26 cellular contexts compared by ENCODE assay signal in genomic region chr2:16335947-16336346, GRCh38.
"Had no signal": no experiment of that assay in that cellular context is flagged by ENCODE, and none has a peak within 500 bp of the region (broad histone marks: within the 10 kb centered on the region; RNA-seq: fewer than 3 reads in every experiment).

No MANE protein-coding gene starts in this region.

- H3K4me1 Mint-ChIP-seq: naive B cell; natural killer cell; stimulated activated memory B cell treated with anti-CD40 and anti-IgM and Interleukin-4, amounts not matched to agents 10 μg/mL and 1 μg/mL and 100 μg/mL, for 72 hours; stimulated activated naive CD8-positive, alpha-beta T cell treated with anti-CD3 and anti-CD28 coated beads, Interleukin-15, amount 100 ng/mL, for 72 hours had no signal

- H3K4me2 ChIP-seq: smooth muscle cell had no signal

- H3K79me2 ChIP-seq: parathyroid adenoma had no signal

- H2AFZ ChIP-seq: parathyroid adenoma had no signal

- H3K27ac Mint-ChIP-seq: naive B cell; natural killer cell; progenitor cell of endocrine pancreas; stimulated activated memory B cell treated with anti-CD40 and anti-IgM and Interleukin-4, amounts not matched to agents 10 μg/mL and 1 μg/mL and 100 μg/mL, for 72 hours; stimulated activated naive CD8-positive, alpha-beta T cell treated with anti-CD3 and anti-CD28 coated beads, Interleukin-15, amount 100 ng/mL, for 72 hours; type B pancreatic cell had no signal

- DNase-seq: hippocampal formation; kidney glomerular epithelial cell; left colon; left lung; lower lobe of right lung; mammary epithelial cell; mesenchymal stem cell; naive B cell; natural killer cell; nucleus accumbens; right lobe of liver; stimulated activated CD4-positive, alpha-beta T cell treated with anti-CD3 and anti-CD28 coated beads, Interleukin-1b, Interleukin-23, amount 100 ng/mL, for 48 hours; stimulated activated CD4-positive, alpha-beta T cell treated with anti-CD3 and anti-CD28 coated beads, Interleukin-2, amount 100 ng/mL, for 48 hours; stimulated activated CD4-positive, alpha-beta T cell treated with anti-CD3 and anti-CD28 coated beads, Interleukin-4, amount 100 ng/mL, for 4 hours; stimulated activated CD8-positive, alpha-beta memory T cell treated with anti-CD3 and anti-CD28 coated beads, Interleukin-4, amount 100 ng/mL, for 48 hours; stimulated activated naive CD4-positive, alpha-beta T cell treated with Interleukin-2 at 50 U/mL for 16 hours; stimulated activated naive CD8-positive, alpha-beta T cell treated with anti-CD3 and anti-CD28 coated beads, Interleukin-15, amount 100 ng/mL, for 72 hours; substantia nigra; uterus had no signal

- H3K9ac ChIP-seq: parathyroid adenoma had no signal

- ATAC-seq: left colon; left lung; lower lobe of right lung; natural killer cell; right lobe of liver; stimulated activated memory B cell treated with anti-CD40 and anti-IgM and Interleukin-4, amounts not matched to agents 10 μg/mL and 1 μg/mL and 100 μg/mL, for 72 hours; stimulated activated naive CD8-positive, alpha-beta T cell treated with anti-CD3 and anti-CD28 coated beads, Interleukin-15, amount 100 ng/mL, for 72 hours had no signal

- H3K27me3 ChIP-seq: left lung, right atrium auricular region, right lobe of liver, tibial nerve, uterus had no signal

- H3K4me3 Mint-ChIP-seq: naive B cell; natural killer cell; stimulated activated memory B cell treated with anti-CD40 and anti-IgM and Interleukin-4, amounts not matched to agents 10 μg/mL and 1 μg/mL and 100 μg/mL, for 72 hours; stimulated activated naive CD8-positive, alpha-beta T cell treated with anti-CD3 and anti-CD28 coated beads, Interleukin-15, amount 100 ng/mL, for 72 hours; type B pancreatic cell had no signal

- H3K36me3 ChIP-seq: left lung, lower lobe of right lung, right atrium auricular region, right lobe of liver, tibial nerve, uterus had no signal

- H3K27ac ChIP-seq: left lung, lower lobe of right lung, parathyroid adenoma, right atrium auricular region, right lobe of liver, tibial nerve, uterus had no signal

- H3K36me3 Mint-ChIP-seq: stimulated activated memory B cell treated with anti-CD40 and anti-IgM and Interleukin-4, amounts not matched to agents 10 μg/mL and 1 μg/mL and 100 μg/mL, for 72 hours had no signal

- H3K27me3 Mint-ChIP-seq: naive B cell, type B pancreatic cell had no signal

- H3K4me3 ChIP-seq: left lung, lower lobe of right lung, right atrium auricular region, right lobe of liver, smooth muscle cell, tibial nerve, uterus had no signal

- H3K9me3 ChIP-seq: lower lobe of right lung, uterus had no signal

- H3K4me1 ChIP-seq: left lung, lower lobe of right lung, parathyroid adenoma, right atrium auricular region, right lobe of liver, tibial nerve, uterus had no signal
